Comparison of ENCODE assay signal across 28 cellular contexts in genomic region chr1:19840228-19840627, GRCh38. TPM values are rescaled to one million over a fixed set of nuclear protein-coding genes. Genes with fewer than 3 reads are reported as not detected.
"Had no signal": no experiment of that assay in that cellular context is flagged by ENCODE, and none has a peak within 500 bp of the region (broad histone marks: within the 10 kb centered on the region; RNA-seq: fewer than 3 reads in every experiment).

No MANE protein-coding gene starts in this region.

- H3K4me3 ChIP-seq: body of pancreas, lower lobe of right lung, neural progenitor cell, smooth muscle cell, thoracic aorta, vagina had no signal

- H3K9me3 ChIP-seq: body of pancreas, lower lobe of right lung, thoracic aorta, vagina had no signal

- H3K27ac Mint-ChIP-seq: activated CD4-positive, alpha-beta memory T cell treated with anti-CD3 and anti-CD28 coated beads for 36 hours; activated naive CD8-positive, alpha-beta T cell treated with anti-CD3 and anti-CD28 coated beads, Interleukin-2, amount 10 ng/mL, durations not matched to agents 7 days and 5 days; activated T-helper 2 cell treated with anti-CD3 and anti-CD28 coated beads, Interferon-gamma antibody, Interleukin-2, Interleukin-4, amounts not matched to agents 10 μg/mL and 5 μg/mL and 100 μg/mL, durations not matched to agents 14 hours and 24 hours and 36 hours; dendritic cell treated with granulocyte-macrophage colony-stimulating factor and Interleukin-4, amounts not matched to agents 40 ng/mL and 50 ng/mL, for 4 days; naive thymus-derived CD4-positive, alpha-beta T cell; neural progenitor cell; stimulated activated memory B cell treated with anti-CD40 and anti-IgM and Interleukin-4, amounts not matched to agents 10 μg/mL and 1 μg/mL and 100 μg/mL, for 72 hours; T-helper 1 cell treated with Interleukin-12 subunit alpha and Interleukin-12 subunit beta and Interleukin-4 antibody, amounts not matched to agents 30 μg/mL and 1 μg/mL, for 36 hours; type B pancreatic cell; WTC11 had no signal

- H3K4me3 Mint-ChIP-seq: activated CD4-positive, alpha-beta memory T cell treated with anti-CD3 and anti-CD28 coated beads for 36 hours; activated naive CD8-positive, alpha-beta T cell treated with anti-CD3 and anti-CD28 coated beads, Interleukin-2, amount 10 ng/mL, durations not matched to agents 7 days and 5 days; dendritic cell treated with granulocyte-macrophage colony-stimulating factor and Interleukin-4, amounts not matched to agents 40 ng/mL and 50 ng/mL, for 4 days; naive thymus-derived CD4-positive, alpha-beta T cell; neural progenitor cell; stimulated activated memory B cell treated with anti-CD40 and anti-IgM and Interleukin-4, amounts not matched to agents 10 μg/mL and 1 μg/mL and 100 μg/mL, for 72 hours; T-helper 1 cell treated with Interleukin-12 subunit alpha and Interleukin-12 subunit beta and Interleukin-4 antibody, amounts not matched to agents 30 μg/mL and 1 μg/mL, for 36 hours; type B pancreatic cell; WTC11 had no signal

- DNase-seq: activated CD4-positive, alpha-beta memory T cell treated with anti-CD3 and anti-CD28 coated beads for 36 hours; activated naive CD4-positive, alpha-beta T cell treated with Interleukin-2 at 50 U/mL for 16 hours; activated naive CD8-positive, alpha-beta T cell treated with anti-CD3 and anti-CD28 coated beads, Interleukin-2, amount 10 ng/mL, durations not matched to agents 7 days and 5 days; body of pancreas; effector CD8-positive, alpha-beta T cell; erythroblast; foreskin melanocyte; lower lobe of right lung; mesendoderm; naive thymus-derived CD4-positive, alpha-beta T cell; posterior cingulate gyrus; T1000 had no signal

- H3K4me1 ChIP-seq: body of pancreas, lower lobe of right lung, neural progenitor cell had no signal

- H3K4me1 Mint-ChIP-seq: activated naive CD8-positive, alpha-beta T cell treated with anti-CD3 and anti-CD28 coated beads, Interleukin-2, amount 10 ng/mL, durations not matched to agents 7 days and 5 days had no signal

- ATAC-seq: body of pancreas; left lobe of liver; lower lobe of right lung; naive thymus-derived CD4-positive, alpha-beta T cell; sciatic nerve; stimulated activated memory B cell treated with anti-CD40 and anti-IgM and Interleukin-4, amounts not matched to agents 10 μg/mL and 1 μg/mL and 100 μg/mL, for 72 hours; WTC11 had no signal

- H3K4me2 ChIP-seq: neural progenitor cell, smooth muscle cell had no signal

- H3K36me3 Mint-ChIP-seq: activated CD4-positive, alpha-beta memory T cell treated with anti-CD3 and anti-CD28 coated beads for 36 hours; activated naive CD8-positive, alpha-beta T cell treated with anti-CD3 and anti-CD28 coated beads, Interleukin-2, amount 10 ng/mL, durations not matched to agents 7 days and 5 days; naive thymus-derived CD4-positive, alpha-beta T cell; neural progenitor cell; stimulated activated memory B cell treated with anti-CD40 and anti-IgM and Interleukin-4, amounts not matched to agents 10 μg/mL and 1 μg/mL and 100 μg/mL, for 72 hours; type B pancreatic cell; WTC11 had no signal

- H3K27ac ChIP-seq: body of pancreas, lower lobe of right lung, neural progenitor cell, thoracic aorta, vagina had no signal

- H3K36me3 ChIP-seq: lower lobe of right lung, neural progenitor cell, thoracic aorta, vagina had no signal

- H3K9me3 Mint-ChIP-seq: activated CD4-positive, alpha-beta memory T cell treated with anti-CD3 and anti-CD28 coated beads for 36 hours; activated T-helper 2 cell treated with anti-CD3 and anti-CD28 coated beads, Interferon-gamma antibody, Interleukin-2, Interleukin-4, amounts not matched to agents 10 μg/mL and 5 μg/mL and 100 μg/mL, durations not matched to agents 14 hours and 24 hours and 36 hours; neural progenitor cell; stimulated activated memory B cell treated with anti-CD40 and anti-IgM and Interleukin-4, amounts not matched to agents 10 μg/mL and 1 μg/mL and 100 μg/mL, for 72 hours; T-helper 1 cell treated with Interleukin-12 subunit alpha and Interleukin-12 subunit beta and Interleukin-4 antibody, amounts not matched to agents 30 μg/mL and 1 μg/mL, for 36 hours; type B pancreatic cell; WTC11 had no signal

- H3K9ac ChIP-seq: neural progenitor cell had no signal

- H3K27me3 ChIP-seq: body of pancreas, neural progenitor cell, vagina had no signal

- H2AFZ ChIP-seq: neural progenitor cell had no signal

RNA-seq across cellular contexts. Expression of gene RNF186, which starts 25.1 kb away (rescaled TPM):
- total RNA-seq: activated CD4-positive, alpha-beta memory T cell treated with anti-CD3 and anti-CD28 coated beads for 36 hours; activated naive CD8-positive, alpha-beta T cell treated with anti-CD3 and anti-CD28 coated beads, Interleukin-2, amount 10 ng/mL, durations not matched to agents 7 days and 5 days; activated T-helper 2 cell treated with anti-CD3 and anti-CD28 coated beads, Interferon-gamma antibody, Interleukin-2, Interleukin-4, amounts not matched to agents 10 μg/mL and 5 μg/mL and 100 μg/mL, durations not matched to agents 14 hours and 24 hours and 36 hours; cardiac septum; chondrocyte; kidney epithelial cell; lower lobe of right lung; naive thymus-derived CD4-positive, alpha-beta T cell; omental fat pad; sciatic nerve; smooth muscle cell; thoracic aorta; vagina; WTC11 had no signal
- polyA plus RNA-seq: naive thymus-derived CD4-positive, alpha-beta T cell; smooth muscle cell had no signal
